ENCODE assay signal across 12 cellular contexts in the genomic region with DNA sequence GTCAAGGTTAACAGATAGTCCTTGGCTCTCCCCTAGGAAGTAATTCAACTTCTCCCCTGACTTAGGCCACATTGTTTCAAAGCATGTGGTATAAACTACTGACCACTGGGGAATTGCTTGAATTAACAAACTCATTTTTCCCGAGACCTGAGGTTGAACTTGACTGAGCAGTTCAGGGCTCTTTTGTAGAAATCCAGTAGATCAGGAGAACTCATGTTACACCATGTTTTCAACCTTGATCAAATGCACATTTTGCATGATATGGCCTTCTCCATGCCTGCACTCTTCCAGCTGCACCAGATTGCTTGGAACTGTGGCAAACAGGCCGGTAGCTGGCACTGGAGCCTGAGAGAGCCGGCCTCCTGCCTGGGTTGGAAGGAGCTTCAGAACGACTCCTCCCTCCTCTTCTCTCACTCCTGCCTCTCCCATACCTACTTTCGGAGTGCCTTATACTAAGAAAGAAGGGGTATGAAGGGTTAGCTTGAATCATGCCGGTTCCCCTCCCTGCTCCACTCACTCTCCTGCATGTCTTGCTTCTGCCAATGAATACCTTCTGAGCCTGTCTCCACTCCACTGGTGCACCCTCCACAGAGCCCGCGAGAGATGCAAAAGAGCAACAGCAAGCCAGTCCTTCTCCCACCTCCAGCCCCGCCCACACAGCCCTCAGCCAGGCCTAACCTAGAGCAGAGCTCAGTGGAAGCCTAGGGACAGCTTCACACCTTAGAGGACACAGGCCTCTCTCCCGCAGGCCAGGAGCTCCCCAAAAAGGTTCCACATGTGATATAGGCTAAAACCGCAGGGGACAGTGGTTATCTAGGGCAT.
DNase-seq lines count a peak whose midpoint lies in the region; ATAC-seq and TF ChIP-seq lines count a peak whose summit lies in the region.
"Had no signal": no experiment of that assay in that cellular context is flagged by ENCODE, and none has a peak within 500 bp of the region (broad histone marks: within the 10 kb centered on the region; RNA-seq: fewer than 3 reads in every experiment).

No MANE protein-coding gene starts in this region.

- POLR2A ChIA-PET in CD4-positive, alpha-beta memory T cell (lab: Charles Lee; ENCODE audit: partially characterized antibody): no interaction called here

- H3K4me1 ChIP-seq in breast epithelium: peaks cover 0 to 2% of the 10 kb centered on the region in 2 donors
- peaks cover 35% of the 10 kb centered on the region for H3K4me1 ChIP-seq in mammary epithelial cell (ENCODE audit: insufficient read depth, low read length)
- H3K4me1 ChIP-seq in colonic mucosa: no peaks in the 10 kb centered on the region
- peaks cover 94% of the 10 kb centered on the region for H3K4me1 ChIP-seq in vagina
- no peaks in the 10 kb centered on the region for H3K4me1 ChIP-seq in CD4-positive, alpha-beta memory T cell (ENCODE audit: insufficient read depth, low read length)

- no peak overlapping the region for H3K9ac ChIP-seq in mammary epithelial cell (ENCODE audit: insufficient read depth, low read length)
- H3K9ac ChIP-seq in colonic mucosa (ENCODE audit: low read depth in 2 of 2, low read length in 2 of 2): no peak overlapping the region

- H3K36me3 ChIP-seq in breast epithelium (no peaks in the 10 kb centered on the region), mammary epithelial cell (ENCODE audit: insufficient read depth, low read length) (no peaks in the 10 kb centered on the region), colonic mucosa (no peaks in the 10 kb centered on the region), vagina (no peaks in the 10 kb centered on the region)
- no peaks in the 10 kb centered on the region for H3K36me3 ChIP-seq in CD4-positive, alpha-beta memory T cell (ENCODE audit: insufficient read depth, low read length)

- no peak overlapping the region for H3K4me2 ChIP-seq in mammary epithelial cell (ENCODE audit: insufficient read depth, low read depth, low read length)
- H3K4me2 ChIP-seq: PC-9 had no signal

- H3K27ac Mint-ChIP-seq in nephron progenitor cell: peak overlapping the region; percentile 34
- H3K27ac Mint-ChIP-seq in CD4-positive, alpha-beta memory T cell: no peak overlapping the region
- H3K27ac Mint-ChIP-seq: activated naive CD8-positive, alpha-beta T cell treated with anti-CD3 and anti-CD28 coated beads, Interleukin-2, amount 50 U/mL, for 24 hours; T-helper 17 cell had no signal

- BruUV-seq in mammary epithelial cell (replicated peaks; lab: Mats Ljungman, UMichigan): no TSS peak

- H3K36me3 Mint-ChIP-seq in nephron progenitor cell (ENCODE audit: low read depth): no peaks in the 10 kb centered on the region
- no peaks in the 10 kb centered on the region for H3K36me3 Mint-ChIP-seq in CD4-positive, alpha-beta memory T cell

- no peaks in the 10 kb centered on the region for H3K9me3 ChIP-seq in breast epithelium
- H3K9me3 ChIP-seq in mammary epithelial cell (replicated peaks; ENCODE audit: insufficient read depth, low read length): no peaks in the 10 kb centered on the region
- H3K9me3 ChIP-seq in colonic mucosa: no peaks in the 10 kb centered on the region
- no peaks in the 10 kb centered on the region for H3K9me3 ChIP-seq in vagina
- no peaks in the 10 kb centered on the region for H3K9me3 ChIP-seq in CD4-positive, alpha-beta memory T cell (ENCODE audit: control insufficient read depth in 1 of 2, low read length in 2 of 2)

- peaks cover 78% of the 10 kb centered on the region for H3K4me1 Mint-ChIP-seq in nephron progenitor cell
- H3K4me1 Mint-ChIP-seq in CD4-positive, alpha-beta memory T cell: no peaks in the 10 kb centered on the region
- H3K4me1 Mint-ChIP-seq: activated naive CD8-positive, alpha-beta T cell treated with anti-CD3 and anti-CD28 coated beads, Interleukin-2, amount 50 U/mL, for 24 hours; T-helper 17 cell had no signal

- no peak overlapping the region for H2AFZ ChIP-seq in mammary epithelial cell (ENCODE audit: low read depth, low read length)
- H2AFZ ChIP-seq: PC-9 had no signal

- 88% methylated on average over 9 of the region's 11 CpGs for WGBS in mammary epithelial cell (ENCODE audit: low coverage, missing lambda C conversion rate)

- H3K4me3 ChIP-seq in breast epithelium (no peak overlapping the region), mammary epithelial cell (replicated peaks in 1 of 3; ENCODE audit: insufficient read depth in 1 of 3, low read depth in 2 of 3, low read length in 3 of 3) (no peak overlapping the region), colonic mucosa (no peak overlapping the region), vagina (no peak overlapping the region)
- no peak overlapping the region for H3K4me3 ChIP-seq in CD4-positive, alpha-beta memory T cell (ENCODE audit: low read length in 2 of 2)
- H3K4me3 ChIP-seq: PC-9 had no signal

- peak; percentile 12 to 34 for DNase-seq in breast epithelium (ENCODE audit: low spot score in 2 of 2)
- DNase-seq in mammary epithelial cell: no peak
- peak; percentile 16 for DNase-seq in colonic mucosa
- DNase-seq in nephron progenitor cell: no peak
- DNase-seq in vagina (ENCODE audit: extremely low spot score in 2 of 2): peak; percentile 72 to 93
- DNase-seq in CD4-positive, alpha-beta memory T cell: no peak
- DNase-seq: activated naive CD8-positive, alpha-beta T cell treated with anti-CD3 and anti-CD28 coated beads, Interleukin-2, amount 50 U/mL, for 24 hours; PC-9; retina; T-helper 17 cell had no signal

- peaks cover 9% of the 10 kb centered on the region for H3K27me3 Mint-ChIP-seq in nephron progenitor cell (ENCODE audit: low read depth, poor library complexity)
- peaks cover 2 to 8% of the 10 kb centered on the region in 2 donors for H3K27me3 Mint-ChIP-seq in CD4-positive, alpha-beta memory T cell
- H3K27me3 Mint-ChIP-seq: activated naive CD8-positive, alpha-beta T cell treated with anti-CD3 and anti-CD28 coated beads, Interleukin-2, amount 50 U/mL, for 24 hours had no signal

- dilution Hi-C loops in mammary epithelial cell (cut with HindIII; ENCODE audit: low sequenced_read_pairs): no loop called here

- TF ChIP-seq CTCF in breast epithelium (IDR thresholded peaks at IDR 0.05) (no peak), mammary epithelial cell (conservative IDR thresholded peaks at IDR 0.05 in 1 of 2, IDR thresholded peaks at IDR 0.05 in 1 of 2; ENCODE audit: extremely low read depth in 1 of 2, insufficient read depth in 1 of 2, low read depth in 1 of 2, low read length in 2 of 2) (no peak), colonic mucosa (IDR thresholded peaks at IDR 0.05) (no peak), nephron progenitor cell (IDR thresholded peaks at IDR 0.05) (no peak), vagina (IDR thresholded peaks at IDR 0.05) (no peak)

- no peaks in the 10 kb centered on the region for H3K9me3 Mint-ChIP-seq in nephron progenitor cell
- H3K9me3 Mint-ChIP-seq in CD4-positive, alpha-beta memory T cell: no peaks in the 10 kb centered on the region
- H3K9me3 Mint-ChIP-seq: activated naive CD8-positive, alpha-beta T cell treated with anti-CD3 and anti-CD28 coated beads, Interleukin-2, amount 50 U/mL, for 24 hours had no signal

- no peaks in the 10 kb centered on the region for H3K79me2 ChIP-seq in mammary epithelial cell (ENCODE audit: insufficient read depth, low read length)

- intact Hi-C loops in breast epithelium (cut with DNase I; ENCODE audit: low total_unique reads) (no loop called here), mammary epithelial cell (cut with micrococcal nuclease) (no loop called here), colonic mucosa (cut with DNase I) (no loop called here), vagina (cut with DNase I) (no loop called here)
- intact Hi-C loops in CD4-positive, alpha-beta memory T cell (cut with micrococcal nuclease): no loop called here

- H4K20me1 ChIP-seq in mammary epithelial cell (ENCODE audit: insufficient read depth, low read length): no peaks in the 10 kb centered on the region

- no peak for TF ChIP-seq POLR2A in breast epithelium (IDR thresholded peaks at IDR 0.05)
- no peak for TF ChIP-seq POLR2A in vagina (IDR thresholded peaks at IDR 0.05)

- in situ Hi-C loops in mammary epithelial cell (cut with MboI; ENCODE audit: low sequenced_read_pairs in 2 of 2): no loop called here

- ATAC-seq in GM19023 (IDR thresholded peaks at IDR 0.05; ENCODE audit: unreplicated experiment) (no peak), HG02970 (IDR thresholded peaks at IDR 0.05; ENCODE audit: low FRiP score, unreplicated experiment) (no peak)
- ATAC-seq: activated naive CD8-positive, alpha-beta T cell treated with anti-CD3 and anti-CD28 coated beads, Interleukin-2, amount 50 U/mL, for 24 hours; T-helper 17 cell had no signal

- peak overlapping the region; percentile 47 for H3K4me3 Mint-ChIP-seq in nephron progenitor cell
- no peak overlapping the region for H3K4me3 Mint-ChIP-seq in CD4-positive, alpha-beta memory T cell
- H3K4me3 Mint-ChIP-seq: activated naive CD8-positive, alpha-beta T cell treated with anti-CD3 and anti-CD28 coated beads, Interleukin-2, amount 50 U/mL, for 24 hours; T-helper 17 cell had no signal

- CTCF ChIA-PET in mammary epithelial cell (lab: Charles Lee; ENCODE audit: low non-redundant PET): no interaction called here
- CTCF ChIA-PET in CD4-positive, alpha-beta memory T cell (lab: Charles Lee; ENCODE audit: partially characterized antibody): interaction anchor here (0.9 kb wide), 1 partner anchor 35 kb away, joined by 3 read pairs; no protein-coding TSS in a partner anchor

- H3K27ac ChIP-seq in breast epithelium (no peak overlapping the region), mammary epithelial cell (ENCODE audit: insufficient read depth, low read depth, low read length) (no peak overlapping the region), colonic mucosa (no peak overlapping the region), vagina (no peak overlapping the region)
- no peak overlapping the region for H3K27ac ChIP-seq in CD4-positive, alpha-beta memory T cell (ENCODE audit: low read depth, low read length)
- H3K27ac ChIP-seq: PC-9 had no signal

- no peaks in the 10 kb centered on the region for H3K27me3 ChIP-seq in breast epithelium
- no peaks in the 10 kb centered on the region for H3K27me3 ChIP-seq in mammary epithelial cell (ENCODE audit: insufficient read depth, low read length)
- no peaks in the 10 kb centered on the region for H3K27me3 ChIP-seq in colonic mucosa
- no peaks in the 10 kb centered on the region for H3K27me3 ChIP-seq in vagina
- no peaks in the 10 kb centered on the region for H3K27me3 ChIP-seq in CD4-positive, alpha-beta memory T cell (ENCODE audit: insufficient read depth, low read length)

Comparison
In these comparisons a context has a peak if more than half of its experiments do, and no peak if none do; other contexts are left out.
1. DNase-seq: peak in breast epithelium (2 of 2), colonic mucosa (single experiment) and vagina (2 of 2); none in mammary epithelial cell (single experiment), nephron progenitor cell (single experiment) and CD4-positive, alpha-beta memory T cell (0 of 5).